1 cellular context compared by ENCODE assay signal in the genomic region with DNA sequence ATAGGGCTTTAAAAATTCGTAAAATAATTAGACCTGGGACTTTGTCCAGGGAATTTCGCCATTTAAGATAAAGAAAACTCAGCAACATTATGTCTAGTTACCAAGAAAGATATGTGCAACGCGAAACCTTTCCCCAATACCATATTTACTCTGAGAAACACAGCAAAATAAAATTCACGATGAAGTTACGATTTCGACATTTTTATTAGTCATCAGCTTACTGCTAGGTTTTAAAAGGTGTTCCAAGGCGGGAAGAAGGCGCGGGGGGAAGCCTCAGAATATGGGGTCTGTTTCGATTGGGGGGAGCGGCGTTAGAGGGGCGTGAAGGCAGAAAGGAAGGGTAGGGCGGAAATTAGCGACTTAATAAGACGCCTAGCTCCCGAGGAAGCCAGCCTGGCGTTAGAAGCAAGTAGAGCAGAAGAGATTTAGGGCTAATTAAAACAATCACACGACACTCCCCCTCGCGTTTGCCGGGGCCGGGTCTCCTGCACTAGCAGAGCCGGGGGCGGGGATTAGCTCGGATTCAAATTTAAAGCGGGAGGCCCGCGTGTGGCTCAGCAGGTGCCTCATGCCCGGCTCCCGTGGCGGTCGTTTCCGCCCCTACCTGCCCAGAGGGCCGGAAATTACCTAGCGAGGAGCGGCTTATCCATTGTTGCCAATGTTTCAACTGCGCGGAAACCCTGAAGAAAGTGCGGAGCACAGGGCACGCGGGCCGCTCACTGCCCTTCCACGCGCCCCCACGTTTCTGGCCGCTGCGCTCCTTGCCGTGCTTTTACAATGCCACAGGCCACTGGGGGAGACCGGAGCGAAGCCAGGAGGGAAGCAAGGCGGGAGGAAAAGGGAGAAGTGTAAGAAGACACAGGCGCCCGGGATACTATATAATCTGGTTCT.
TF ChIP-seq lines count a peak whose summit lies in the region.

No MANE protein-coding gene starts in this region.

TF ChIP-seq in K562, 482 proteins besides CTCF, POLR2A, EP300 and RAD21 (continued from another document and continues in another):
- no peak; a peak in 1 of 4 replicates for TF ChIP-seq ZNF318 (IDR thresholded peaks at IDR 0.05; ENCODE audit: borderline replicate concordance in 1 of 2, low read depth in 1 of 2)
- 0 out of 2 replicates have a peak, but pooled peaks have one; percentile 23 for TF ChIP-seq XRCC5 (IDR thresholded peaks at IDR 0.05; ENCODE audit: low read depth, low read length)
- no peak for TF ChIP-seq TSHZ1 (CRISPR knock-in tag; IDR thresholded peaks at IDR 0.05)
- TF ChIP-seq GABPB1 (CRISPR knock-in tag; IDR thresholded peaks at IDR 0.05): peak; percentile 75
- TF ChIP-seq, protein P1, sequence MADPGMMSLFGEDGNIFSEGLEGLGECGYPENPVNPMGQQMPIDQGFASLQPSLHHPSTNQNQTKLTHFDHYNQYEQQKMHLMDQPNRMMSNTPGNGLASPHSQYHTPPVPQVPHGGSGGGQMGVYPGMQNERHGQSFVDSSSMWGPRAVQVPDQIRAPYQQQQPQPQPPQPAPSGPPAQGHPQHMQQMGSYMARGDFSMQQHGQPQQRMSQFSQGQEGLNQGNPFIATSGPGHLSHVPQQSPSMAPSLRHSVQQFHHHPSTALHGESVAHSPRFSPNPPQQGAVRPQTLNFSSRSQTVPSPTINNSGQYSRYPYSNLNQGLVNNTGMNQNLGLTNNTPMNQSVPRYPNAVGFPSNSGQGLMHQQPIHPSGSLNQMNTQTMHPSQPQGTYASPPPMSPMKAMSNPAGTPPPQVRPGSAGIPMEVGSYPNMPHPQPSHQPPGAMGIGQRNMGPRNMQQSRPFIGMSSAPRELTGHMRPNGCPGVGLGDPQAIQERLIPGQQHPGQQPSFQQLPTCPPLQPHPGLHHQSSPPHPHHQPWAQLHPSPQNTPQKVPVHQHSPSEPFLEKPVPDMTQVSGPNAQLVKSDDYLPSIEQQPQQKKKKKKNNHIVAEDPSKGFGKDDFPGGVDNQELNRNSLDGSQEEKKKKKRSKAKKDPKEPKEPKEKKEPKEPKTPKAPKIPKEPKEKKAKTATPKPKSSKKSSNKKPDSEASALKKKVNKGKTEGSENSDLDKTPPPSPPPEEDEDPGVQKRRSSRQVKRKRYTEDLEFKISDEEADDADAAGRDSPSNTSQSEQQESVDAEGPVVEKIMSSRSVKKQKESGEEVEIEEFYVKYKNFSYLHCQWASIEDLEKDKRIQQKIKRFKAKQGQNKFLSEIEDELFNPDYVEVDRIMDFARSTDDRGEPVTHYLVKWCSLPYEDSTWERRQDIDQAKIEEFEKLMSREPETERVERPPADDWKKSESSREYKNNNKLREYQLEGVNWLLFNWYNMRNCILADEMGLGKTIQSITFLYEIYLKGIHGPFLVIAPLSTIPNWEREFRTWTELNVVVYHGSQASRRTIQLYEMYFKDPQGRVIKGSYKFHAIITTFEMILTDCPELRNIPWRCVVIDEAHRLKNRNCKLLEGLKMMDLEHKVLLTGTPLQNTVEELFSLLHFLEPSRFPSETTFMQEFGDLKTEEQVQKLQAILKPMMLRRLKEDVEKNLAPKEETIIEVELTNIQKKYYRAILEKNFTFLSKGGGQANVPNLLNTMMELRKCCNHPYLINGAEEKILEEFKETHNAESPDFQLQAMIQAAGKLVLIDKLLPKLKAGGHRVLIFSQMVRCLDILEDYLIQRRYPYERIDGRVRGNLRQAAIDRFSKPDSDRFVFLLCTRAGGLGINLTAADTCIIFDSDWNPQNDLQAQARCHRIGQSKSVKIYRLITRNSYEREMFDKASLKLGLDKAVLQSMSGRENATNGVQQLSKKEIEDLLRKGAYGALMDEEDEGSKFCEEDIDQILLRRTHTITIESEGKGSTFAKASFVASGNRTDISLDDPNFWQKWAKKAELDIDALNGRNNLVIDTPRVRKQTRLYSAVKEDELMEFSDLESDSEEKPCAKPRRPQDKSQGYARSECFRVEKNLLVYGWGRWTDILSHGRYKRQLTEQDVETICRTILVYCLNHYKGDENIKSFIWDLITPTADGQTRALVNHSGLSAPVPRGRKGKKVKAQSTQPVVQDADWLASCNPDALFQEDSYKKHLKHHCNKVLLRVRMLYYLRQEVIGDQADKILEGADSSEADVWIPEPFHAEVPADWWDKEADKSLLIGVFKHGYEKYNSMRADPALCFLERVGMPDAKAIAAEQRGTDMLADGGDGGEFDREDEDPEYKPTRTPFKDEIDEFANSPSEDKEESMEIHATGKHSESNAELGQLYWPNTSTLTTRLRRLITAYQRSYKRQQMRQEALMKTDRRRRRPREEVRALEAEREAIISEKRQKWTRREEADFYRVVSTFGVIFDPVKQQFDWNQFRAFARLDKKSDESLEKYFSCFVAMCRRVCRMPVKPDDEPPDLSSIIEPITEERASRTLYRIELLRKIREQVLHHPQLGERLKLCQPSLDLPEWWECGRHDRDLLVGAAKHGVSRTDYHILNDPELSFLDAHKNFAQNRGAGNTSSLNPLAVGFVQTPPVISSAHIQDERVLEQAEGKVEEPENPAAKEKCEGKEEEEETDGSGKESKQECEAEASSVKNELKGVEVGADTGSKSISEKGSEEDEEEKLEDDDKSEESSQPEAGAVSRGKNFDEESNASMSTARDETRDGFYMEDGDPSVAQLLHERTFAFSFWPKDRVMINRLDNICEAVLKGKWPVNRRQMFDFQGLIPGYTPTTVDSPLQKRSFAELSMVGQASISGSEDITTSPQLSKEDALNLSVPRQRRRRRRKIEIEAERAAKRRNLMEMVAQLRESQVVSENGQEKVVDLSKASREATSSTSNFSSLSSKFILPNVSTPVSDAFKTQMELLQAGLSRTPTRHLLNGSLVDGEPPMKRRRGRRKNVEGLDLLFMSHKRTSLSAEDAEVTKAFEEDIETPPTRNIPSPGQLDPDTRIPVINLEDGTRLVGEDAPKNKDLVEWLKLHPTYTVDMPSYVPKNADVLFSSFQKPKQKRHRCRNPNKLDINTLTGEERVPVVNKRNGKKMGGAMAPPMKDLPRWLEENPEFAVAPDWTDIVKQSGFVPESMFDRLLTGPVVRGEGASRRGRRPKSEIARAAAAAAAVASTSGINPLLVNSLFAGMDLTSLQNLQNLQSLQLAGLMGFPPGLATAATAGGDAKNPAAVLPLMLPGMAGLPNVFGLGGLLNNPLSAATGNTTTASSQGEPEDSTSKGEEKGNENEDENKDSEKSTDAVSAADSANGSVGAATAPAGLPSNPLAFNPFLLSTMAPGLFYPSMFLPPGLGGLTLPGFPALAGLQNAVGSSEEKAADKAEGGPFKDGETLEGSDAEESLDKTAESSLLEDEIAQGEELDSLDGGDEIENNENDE (IDR thresholded peaks at IDR 0.05; ENCODE audit: low read depth, low read length): no peak
- TF ChIP-seq ZNF174 (CRISPR knock-in tag; IDR thresholded peaks at IDR 0.05): no peak
- TF ChIP-seq ZNF274 (IDR thresholded peaks at IDR 0.05; ENCODE audit: borderline replicate concordance, low read depth, low read length): no peak
- no peak for TF ChIP-seq SRF (CRISPR knock-in tag; IDR thresholded peaks at IDR 0.05)
- TF ChIP-seq WHSC1 (IDR thresholded peaks at IDR 0.05; ENCODE audit: low read length): no peak
- TF ChIP-seq ZNF41 (CRISPR knock-in tag; conservative IDR thresholded peaks at IDR 0.05): no peak
- TF ChIP-seq, protein P2, sequence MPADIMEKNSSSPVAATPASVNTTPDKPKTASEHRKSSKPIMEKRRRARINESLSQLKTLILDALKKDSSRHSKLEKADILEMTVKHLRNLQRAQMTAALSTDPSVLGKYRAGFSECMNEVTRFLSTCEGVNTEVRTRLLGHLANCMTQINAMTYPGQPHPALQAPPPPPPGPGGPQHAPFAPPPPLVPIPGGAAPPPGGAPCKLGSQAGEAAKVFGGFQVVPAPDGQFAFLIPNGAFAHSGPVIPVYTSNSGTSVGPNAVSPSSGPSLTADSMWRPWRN (IDR thresholded peaks at IDR 0.05; ENCODE audit: low read depth): no peak; the same call in 1 of the 2 replicates
- no peak for TF ChIP-seq TCF7 (IDR thresholded peaks at IDR 0.05; ENCODE audit: borderline replicate concordance)
- no peak for TF ChIP-seq TAL1 (IDR thresholded peaks at IDR 0.05)
- peak; percentile 98 for TF ChIP-seq FOXP1 (CRISPR knock-in tag; IDR thresholded peaks at IDR 0.05)
- TF ChIP-seq RBM15 (IDR thresholded peaks at IDR 0.05; ENCODE audit: insufficient read depth, low read length): no peak
- TF ChIP-seq FOXK2 (conservative IDR thresholded peaks at IDR 0.05 in 1 of 2, IDR thresholded peaks at IDR 0.05 in 1 of 2; ENCODE audit: low read depth in 2 of 2): peak in 1 of 2 experiments; percentile 34; a peak in 1 of 4 replicates
- no peak for TF ChIP-seq BCL6 (CRISPR knock-in tag; IDR thresholded peaks at IDR 0.05)
- 0 out of 2 replicates have a peak, but pooled peaks have one; percentile 69 for TF ChIP-seq PHF21A (IDR thresholded peaks at IDR 0.05; ENCODE audit: borderline replicate concordance, low read depth)
- TF ChIP-seq, protein P3, sequence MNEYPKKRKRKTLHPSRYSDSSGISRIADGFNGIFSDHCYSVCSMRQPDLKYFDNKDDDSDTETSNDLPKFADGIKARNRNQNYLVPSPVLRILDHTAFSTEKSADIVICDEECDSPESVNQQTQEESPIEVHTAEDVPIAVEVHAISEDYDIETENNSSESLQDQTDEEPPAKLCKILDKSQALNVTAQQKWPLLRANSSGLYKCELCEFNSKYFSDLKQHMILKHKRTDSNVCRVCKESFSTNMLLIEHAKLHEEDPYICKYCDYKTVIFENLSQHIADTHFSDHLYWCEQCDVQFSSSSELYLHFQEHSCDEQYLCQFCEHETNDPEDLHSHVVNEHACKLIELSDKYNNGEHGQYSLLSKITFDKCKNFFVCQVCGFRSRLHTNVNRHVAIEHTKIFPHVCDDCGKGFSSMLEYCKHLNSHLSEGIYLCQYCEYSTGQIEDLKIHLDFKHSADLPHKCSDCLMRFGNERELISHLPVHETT (CRISPR knock-in tag; conservative IDR thresholded peaks at IDR 0.05 in 1 of 2, IDR thresholded peaks at IDR 0.05 in 1 of 2): no peak
- no peak for TF ChIP-seq U2AF2 (optimal IDR thresholded peaks at IDR 0.05; ENCODE audit: low read depth, low read length)
- TF ChIP-seq, protein P4, sequence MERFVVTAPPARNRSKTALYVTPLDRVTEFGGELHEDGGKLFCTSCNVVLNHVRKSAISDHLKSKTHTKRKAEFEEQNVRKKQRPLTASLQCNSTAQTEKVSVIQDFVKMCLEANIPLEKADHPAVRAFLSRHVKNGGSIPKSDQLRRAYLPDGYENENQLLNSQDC (CRISPR knock-in tag; IDR thresholded peaks at IDR 0.05): no peak
- no peak for TF ChIP-seq ZNF134 (CRISPR knock-in tag; conservative IDR thresholded peaks at IDR 0.05)
